In the genomic region with DNA sequence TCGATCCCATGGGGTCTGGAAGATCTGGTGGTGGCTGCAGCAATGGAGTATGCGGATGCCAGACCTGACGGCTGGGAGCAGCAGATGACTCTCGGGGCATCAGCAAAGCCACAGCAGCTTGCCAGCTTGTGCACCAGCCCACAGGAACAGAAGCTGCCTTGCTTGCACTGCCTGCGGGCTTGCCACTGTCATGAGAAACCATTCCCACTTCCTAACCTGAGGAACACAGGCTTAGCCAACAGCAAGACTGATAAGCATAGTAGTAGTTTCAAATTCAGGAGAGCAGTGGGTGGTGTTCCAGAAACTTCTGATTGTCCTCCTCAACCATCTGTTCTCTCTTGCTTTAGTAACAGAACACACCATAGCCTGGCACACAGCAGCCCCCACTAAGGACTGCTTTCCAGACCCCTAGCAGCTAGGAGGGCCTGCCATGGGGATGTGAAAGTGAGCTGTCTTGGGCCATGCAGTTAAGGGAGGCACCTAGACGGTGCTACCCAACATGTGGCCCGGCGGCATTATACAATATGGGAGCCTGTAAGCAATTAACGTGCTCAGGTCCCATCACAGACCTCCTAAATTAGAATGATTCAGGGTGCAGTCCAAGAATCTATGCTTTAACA, we compare ENCODE assay signal across 10 cellular contexts. TPM values are rescaled to one million over a fixed set of nuclear protein-coding genes. Genes with fewer than 3 reads are reported as not detected.
DNase-seq lines count a peak whose midpoint lies in the region; ATAC-seq and TF ChIP-seq lines count a peak whose summit lies in the region.
"Had no signal": no experiment of that assay in that cellular context is flagged by ENCODE, and none has a peak within 500 bp of the region (broad histone marks: within the 10 kb centered on the region; RNA-seq: fewer than 3 reads in every experiment).

No MANE protein-coding gene starts in this region.

- WGBS in liver: 83% methylated on average over 9 of the region's 9 CpGs

- no peak for ATAC-seq in activated T-cell treated with anti-CD3 and anti-CD28 coated beads, Interleukin-2, amount 50 U/mL, for 72 hours (replicated peaks in 1 of 2)
- ATAC-seq in activated naive CD8-positive, alpha-beta T cell treated with anti-CD3 and anti-CD28 coated beads, Interleukin-2, amount 10 ng/mL, durations not matched to agents 7 days and 5 days (ENCODE audit: low read depth): no peak
- ATAC-seq in thoracic aorta (ENCODE audit: insufficient number of reproducible peaks, low FRiP score, low read depth) (no peak), HG03342 (IDR thresholded peaks at IDR 0.05; ENCODE audit: unreplicated experiment) (no peak)

- H3K4me3 ChIP-seq in liver (ENCODE audit: low read depth in 1 of 3, low read length in 3 of 3): no peak overlapping the region
- no peak overlapping the region for H3K4me3 ChIP-seq in thoracic aorta

- peak overlapping the region; percentile 10 to 100 for H3K27ac ChIP-seq in liver (ENCODE audit: low read depth in 1 of 2, low read length in 2 of 2)
- H3K27ac ChIP-seq in thoracic aorta: peak overlapping the region; percentile 76 to 98

- no peak for TF ChIP-seq CTCF in liver (IDR thresholded peaks at IDR 0.05; ENCODE audit: low read depth, low read length, missing input control)
- TF ChIP-seq CTCF in thoracic aorta (IDR thresholded peaks at IDR 0.05): no peak

- no peaks in the 10 kb centered on the region for H3K27me3 ChIP-seq in liver (ENCODE audit: control insufficient read depth in 4 of 4, insufficient read depth in 4 of 4, low read length in 3 of 4)
- H3K27me3 ChIP-seq in thoracic aorta (replicated peaks; ENCODE audit: insufficient read depth): no peaks in the 10 kb centered on the region

- no peaks in the 10 kb centered on the region for H3K27me3 Mint-ChIP-seq in activated T-cell treated with anti-CD3 and anti-CD28 coated beads, Interleukin-2, amount 50 U/mL, for 72 hours (ENCODE audit: low read depth)
- no peaks in the 10 kb centered on the region for H3K27me3 Mint-ChIP-seq in activated naive CD8-positive, alpha-beta T cell treated with anti-CD3 and anti-CD28 coated beads, Interleukin-2, amount 10 ng/mL, durations not matched to agents 7 days and 5 days

- peaks cover 10 to 13% of the 10 kb centered on the region in 2 donors for H3K36me3 Mint-ChIP-seq in activated T-cell treated with anti-CD3 and anti-CD28 coated beads, Interleukin-2, amount 50 U/mL, for 72 hours (ENCODE audit: insufficient read depth in 2 of 2)
- H3K36me3 Mint-ChIP-seq in activated naive CD8-positive, alpha-beta T cell treated with anti-CD3 and anti-CD28 coated beads, Interleukin-2, amount 10 ng/mL, durations not matched to agents 7 days and 5 days: peaks cover 45% of the 10 kb centered on the region

- H3K4me1 ChIP-seq in liver (ENCODE audit: control insufficient read depth in 4 of 4, insufficient read depth in 4 of 4, low read length in 3 of 4): peaks cover 13 to 56% (median 36%) of the 10 kb centered on the region in 4 donors
- H3K4me1 ChIP-seq in thoracic aorta (ENCODE audit: control insufficient read depth in 1 of 2, low read depth in 2 of 2): peaks cover 79 to 93% of the 10 kb centered on the region in 2 donors

- no peaks in the 10 kb centered on the region for H3K36me3 ChIP-seq in liver (ENCODE audit: control insufficient read depth in 4 of 4, insufficient read depth in 3 of 4, low read depth in 1 of 4, low read length in 3 of 4)
- H3K36me3 ChIP-seq in thoracic aorta: no peaks in the 10 kb centered on the region

- peaks cover 85% of the 10 kb centered on the region for H3K4me1 Mint-ChIP-seq in activated T-cell treated with anti-CD3 and anti-CD28 coated beads, Interleukin-2, amount 50 U/mL, for 72 hours (ENCODE audit: low read depth)
- H3K4me1 Mint-ChIP-seq in activated naive CD8-positive, alpha-beta T cell treated with anti-CD3 and anti-CD28 coated beads, Interleukin-2, amount 10 ng/mL, durations not matched to agents 7 days and 5 days: peaks cover 61% of the 10 kb centered on the region

- no peak for TF ChIP-seq RAD21 in liver (IDR thresholded peaks at IDR 0.05)

- H3K9me3 ChIP-seq in liver (ENCODE audit: control insufficient read depth in 4 of 4, low read length in 3 of 4) (no peaks in the 10 kb centered on the region), thoracic aorta (no peaks in the 10 kb centered on the region)

- H3K9me3 Mint-ChIP-seq in activated T-cell treated with anti-CD3 and anti-CD28 coated beads, Interleukin-2, amount 50 U/mL, for 72 hours: peaks cover 0 to 4% of the 10 kb centered on the region in 2 donors
- H3K9me3 Mint-ChIP-seq in activated naive CD8-positive, alpha-beta T cell treated with anti-CD3 and anti-CD28 coated beads, Interleukin-2, amount 10 ng/mL, durations not matched to agents 7 days and 5 days: peaks cover under 1% of the 10 kb centered on the region

- no peak overlapping the region for H3K9ac ChIP-seq in liver (ENCODE audit: low read depth in 1 of 2, low read length in 2 of 2)

- H3K4me3 Mint-ChIP-seq in activated T-cell treated with anti-CD3 and anti-CD28 coated beads, Interleukin-2, amount 50 U/mL, for 72 hours: peak overlapping the region; percentile 25 to 57
- H3K4me3 Mint-ChIP-seq in activated naive CD8-positive, alpha-beta T cell treated with anti-CD3 and anti-CD28 coated beads, Interleukin-2, amount 10 ng/mL, durations not matched to agents 7 days and 5 days: peak overlapping the region; percentile 37

- no peak for DNase-seq in activated T-cell treated with anti-CD3 and anti-CD28 coated beads, Interleukin-2, amount 50 U/mL, for 72 hours
- DNase-seq in activated T-cell treated with anti-CD3 and anti-CD28 coated beads for 4 hours: no peak
- DNase-seq in activated naive CD8-positive, alpha-beta T cell treated with anti-CD3 and anti-CD28 coated beads, Interleukin-2, amount 10 ng/mL, durations not matched to agents 7 days and 5 days: no peak
- DNase-seq in thoracic aorta (ENCODE audit: low spot score): no peak
- no peak for DNase-seq in NCI-H2029 treated with DMSO at 0.1 percent for 48 hours (lab: John Stamatoyannopoulos, UW)
- no peak for DNase-seq in NCI-H2107 treated with DMSO at 0.1 percent for 48 hours (lab: John Stamatoyannopoulos, UW; ENCODE audit: unreplicated experiment)
- DNase-seq: KBM-7; NK-92 treated with Interleukin-12 subunit alpha and Interleukin-12 subunit beta, amount 100 ng/mL, for 24 hours had no signal

- POLR2A ChIA-PET in activated naive CD8-positive, alpha-beta T cell treated with anti-CD3 and anti-CD28 coated beads, Interleukin-2, amount 10 ng/mL, durations not matched to agents 7 days and 5 days (lab: Charles Lee): interaction anchor here (2.7 kb wide), 1 partner anchor 10 kb away, joined by 12 read pairs; no protein-coding TSS in a partner anchor

- H3K27ac Mint-ChIP-seq in activated T-cell treated with anti-CD3 and anti-CD28 coated beads, Interleukin-2, amount 50 U/mL, for 72 hours: peak overlapping the region; percentile 35
- peak overlapping the region; percentile 51 for H3K27ac Mint-ChIP-seq in activated naive CD8-positive, alpha-beta T cell treated with anti-CD3 and anti-CD28 coated beads, Interleukin-2, amount 10 ng/mL, durations not matched to agents 7 days and 5 days

TF ChIP-seq in liver, 16 proteins besides CTCF, POLR2A, EP300 and RAD21:
- no peak for TF ChIP-seq YY1 (IDR thresholded peaks at IDR 0.05)

RNA-seq across cellular contexts. Expression of a gene that starts 7.3 kb away (rescaled TPM):
- 100 to 1,000 TPM; 207 to 229 TPM for total RNA-seq in activated T-cell treated with anti-CD3 and anti-CD28 coated beads, Interleukin-2, amount 50 U/mL, for 72 hours
- total RNA-seq in activated naive CD8-positive, alpha-beta T cell treated with anti-CD3 and anti-CD28 coated beads, Interleukin-2, amount 10 ng/mL, durations not matched to agents 7 days and 5 days: 100 to 1,000 TPM; 263 to 277 TPM
- total RNA-seq in liver: 10 to 100 TPM; 14.0 to 20.9 TPM
- 10 to 100 TPM; 28.8 to 40.4 TPM for polyA plus RNA-seq in liver
- 100 to 1,000 TPM; 130 to 198 TPM for total RNA-seq in thoracic aorta

Comparison
In these comparisons a context has a peak if more than half of its experiments do, and no peak if none do; other contexts are left out.
1. RNA of a gene that starts 7.3 kb away (total RNA-seq): 263 to 277 TPM in activated naive CD8-positive, alpha-beta T cell treated with anti-CD3 and anti-CD28 coated beads, Interleukin-2, amount 10 ng/mL, durations not matched to agents 7 days and 5 days, 207 to 229 TPM in activated T-cell treated with anti-CD3 and anti-CD28 coated beads, Interleukin-2, amount 50 U/mL, for 72 hours and 130 to 198 TPM in thoracic aorta; 14.0 to 20.9 TPM in liver; every median in the first group is over 4 times any median in the second.